7 cellular contexts compared by ENCODE assay signal in genomic region chr7:8113184-8113583, GRCh38.
"Had no signal": no experiment of that assay in that cellular context is flagged by ENCODE, and none has a peak within 500 bp of the region (broad histone marks: within the 10 kb centered on the region; RNA-seq: fewer than 3 reads in every experiment).

No MANE protein-coding gene starts in this region.

- H3K27me3 ChIP-seq: adrenal gland, gastrocnemius medialis, right lobe of liver had no signal

- H3K9me3 ChIP-seq: adrenal gland, gastrocnemius medialis, prostate gland, right lobe of liver had no signal

- ATAC-seq: gastrocnemius medialis, right lobe of liver had no signal

- DNase-seq: activated CD4-positive, alpha-beta T cell treated with anti-CD3 and anti-CD28 coated beads, Interleukin-2, amount 50 U/mL, for 48 hours; activated naive CD4-positive, alpha-beta T cell treated with anti-CD3 and anti-CD28 coated beads, Interleukin-2, amount 10 ng/mL, durations not matched to agents 7 days and 5 days; adrenal gland; gastrocnemius medialis; right lobe of liver; T-helper 1 cell had no signal

- H3K36me3 ChIP-seq: adrenal gland, gastrocnemius medialis, prostate gland, right lobe of liver had no signal

- H3K4me3 ChIP-seq: adrenal gland, gastrocnemius medialis, prostate gland, right lobe of liver had no signal

- H3K4me1 ChIP-seq: adrenal gland, gastrocnemius medialis, prostate gland, right lobe of liver had no signal

- H3K27ac ChIP-seq: adrenal gland, gastrocnemius medialis, prostate gland, right lobe of liver had no signal
